18 cellular contexts compared by ENCODE assay signal in the genomic region with DNA sequence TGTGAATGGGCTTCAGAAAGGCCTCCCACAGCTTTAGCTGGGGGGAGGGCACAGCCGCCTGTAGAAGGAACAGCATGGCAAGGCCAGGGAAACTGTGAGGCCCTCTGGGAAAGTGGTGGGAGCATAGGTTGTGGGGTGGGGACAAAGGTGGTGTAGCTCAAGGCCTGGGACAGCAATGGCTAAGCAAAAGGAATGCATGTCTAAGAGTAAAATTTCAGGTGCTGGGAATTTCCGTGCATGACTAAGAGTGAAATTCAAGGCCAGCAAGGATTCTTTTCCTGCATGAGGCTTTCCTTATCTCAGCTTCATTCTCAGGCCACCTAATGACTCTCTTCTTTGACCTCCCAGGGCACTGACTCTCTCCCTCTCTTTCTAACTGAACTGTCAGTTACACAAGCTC.
DNase-seq lines count a peak whose midpoint lies in the region; ATAC-seq, FAIRE-seq and TF ChIP-seq lines count a peak whose summit lies in the region.
"Had no signal": no experiment of that assay in that cellular context is flagged by ENCODE, and none has a peak within 500 bp of the region (broad histone marks: within the 10 kb centered on the region; RNA-seq: fewer than 3 reads in every experiment).

No MANE protein-coding gene starts in this region.

- no peak overlapping the region for H3K4me3 ChIP-seq in mammary epithelial cell (replicated peaks in 1 of 3; ENCODE audit: insufficient read depth in 1 of 3, low read depth in 2 of 3, low read length in 3 of 3)
- no peak overlapping the region for H3K4me3 ChIP-seq in keratinocyte (ENCODE audit: control insufficient read depth in 2 of 3, extremely low read depth in 1 of 3, insufficient read depth in 2 of 3, low read depth in 1 of 3, low read length in 3 of 3)
- H3K4me3 ChIP-seq in smooth muscle cell: no peak overlapping the region

- FAIRE-seq in HTR-8/SVneo (lab: Jason Lieb, UNC) (no peak), keratinocyte (lab: Jason Lieb, UNC) (peak; percentile 17)
- FAIRE-seq: endometrium had no signal

- no peak for ATAC-seq in GM21737 (IDR thresholded peaks at IDR 0.05; ENCODE audit: unreplicated experiment)
- ATAC-seq: activated naive CD4-positive, alpha-beta T cell treated with anti-CD3 and anti-CD28 coated beads, Interleukin-2, amount 50 U/mL, for 72 hours; CD8-positive, alpha-beta T cell had no signal

- dilution Hi-C loops in mammary epithelial cell (cut with HindIII; ENCODE audit: low sequenced_read_pairs): no loop called here
- dilution Hi-C loops in keratinocyte (cut with MboI; ENCODE audit: extremely low pct_ligation_motif_present, low sequenced_read_pairs): no loop called here

- no peak overlapping the region for H2AFZ ChIP-seq in mammary epithelial cell (ENCODE audit: low read depth, low read length)
- no peak overlapping the region for H2AFZ ChIP-seq in keratinocyte (ENCODE audit: control insufficient read depth, low read length)
- H2AFZ ChIP-seq in smooth muscle cell (ENCODE audit: low read depth): no peak overlapping the region

- H3K4me1 ChIP-seq in mammary epithelial cell (ENCODE audit: insufficient read depth, low read length) (peaks cover 14% of the 10 kb centered on the region), keratinocyte (ENCODE audit: control insufficient read depth, extremely low read depth, insufficient read depth, low read length) (peaks cover 33% of the 10 kb centered on the region), smooth muscle cell (ENCODE audit: low read depth) (no peaks in the 10 kb centered on the region)

- CTCF ChIA-PET in mammary epithelial cell (lab: Charles Lee; ENCODE audit: low non-redundant PET): interaction anchor here (0.5 to 0.7 kb wide), 2 partner anchors 157 to 371 kb away, joined by 3 to 16 read pairs; no protein-coding TSS in a partner anchor

- H3K36me3 ChIP-seq in mammary epithelial cell (ENCODE audit: insufficient read depth, low read length) (no peaks in the 10 kb centered on the region), keratinocyte (ENCODE audit: control insufficient read depth in 2 of 2, extremely low read depth in 1 of 2, insufficient read depth in 2 of 2, low read length in 2 of 2) (no peaks in the 10 kb centered on the region), smooth muscle cell (ENCODE audit: low read depth) (no peaks in the 10 kb centered on the region)

- H3K4me2 ChIP-seq in mammary epithelial cell (ENCODE audit: insufficient read depth, low read depth, low read length) (no peak overlapping the region), keratinocyte (ENCODE audit: control insufficient read depth, extremely low read depth, insufficient read depth, low read depth, low read length) (no peak overlapping the region), smooth muscle cell (no peak overlapping the region)

- TF ChIP-seq CTCF in mammary epithelial cell (conservative IDR thresholded peaks at IDR 0.05 in 1 of 2, IDR thresholded peaks at IDR 0.05 in 1 of 2; ENCODE audit: extremely low read depth in 1 of 2, insufficient read depth in 1 of 2, low read depth in 1 of 2, low read length in 2 of 2) (no peak), keratinocyte (optimal IDR thresholded peaks at IDR 0.05 in 1 of 3, IDR thresholded peaks at IDR 0.05 in 1 of 3, conservative IDR thresholded peaks at IDR 0.05 in 1 of 3; ENCODE audit: extremely low read depth in 1 of 3, insufficient read depth in 2 of 3, low read length in 3 of 3) (no peak), smooth muscle cell (IDR thresholded peaks at IDR 0.05; ENCODE audit: borderline replicate concordance, insufficient read depth, poor library complexity, severe bottlenecking) (no peak)

- no TSS peak for BruUV-seq in mammary epithelial cell (replicated peaks; lab: Mats Ljungman, UMichigan)

- H3K9me1 ChIP-seq in keratinocyte (ENCODE audit: control insufficient read depth, extremely low read depth, insufficient read depth, low read length): peaks cover 2% of the 10 kb centered on the region

- WGBS in mammary epithelial cell (ENCODE audit: low coverage, missing lambda C conversion rate): 100% methylated on average over 2 of the region's 2 CpGs
- 56% methylated on average over 2 of the region's 2 CpGs for WGBS in smooth muscle cell (ENCODE audit: low lambda C conversion rate)

- in situ Hi-C loops in mammary epithelial cell (cut with MboI; ENCODE audit: low sequenced_read_pairs in 2 of 2): no loop called here

- H3K9ac ChIP-seq in mammary epithelial cell (ENCODE audit: insufficient read depth, low read length) (no peak overlapping the region), keratinocyte (ENCODE audit: control insufficient read depth, extremely low read depth, insufficient read depth, low read length) (no peak overlapping the region), smooth muscle cell (ENCODE audit: low read depth) (no peak overlapping the region)

- no peaks in the 10 kb centered on the region for H3F3A ChIP-seq in smooth muscle cell (ENCODE audit: low read depth)

- no peaks in the 10 kb centered on the region for H3K9me3 ChIP-seq in mammary epithelial cell (replicated peaks; ENCODE audit: insufficient read depth, low read length)
- H3K9me3 ChIP-seq in keratinocyte (ENCODE audit: control insufficient read depth, low read depth, low read length): no peaks in the 10 kb centered on the region
- H3K9me3 ChIP-seq in smooth muscle cell (replicated peaks; ENCODE audit: low read depth): no peaks in the 10 kb centered on the region

- DNase-seq in A172 (ENCODE audit: low spot score) (peak; percentile 68), HTR-8/SVneo (ENCODE audit: insufficient read length, low spot score) (peak; percentile 53), mammary epithelial cell (peak; percentile 87), keratinocyte (ENCODE audit: low read depth, low spot score) (no peak), smooth muscle cell (lab: John Stamatoyannopoulos, UW; ENCODE audit: unreplicated experiment) (no peak), NCI-H1694 treated with DMSO at 0.1 percent for 48 hours (lab: John Stamatoyannopoulos, UW) (no peak)
- no peak for DNase-seq in activated CD4-positive, alpha-beta T cell treated with anti-CD3 and anti-CD28 coated beads for 1 hour
- DNase-seq: activated T-cell treated with anti-CD3 and anti-CD28 coated beads for 4 hours; CD8-positive, alpha-beta T cell; Kasumi-1; NCI-H187 treated with DMSO at 0.1 percent for 48 hours; NCI-H82; SHP77 treated with DMSO at 0.1 percent for 48 hours; substantia nigra; T-helper 2 cell had no signal

- H3K27me3 ChIP-seq in mammary epithelial cell (ENCODE audit: insufficient read depth, low read length): no peaks in the 10 kb centered on the region
- peaks cover 13% of the 10 kb centered on the region for H3K27me3 ChIP-seq in keratinocyte (ENCODE audit: control insufficient read depth, extremely low read depth, insufficient read depth, low read length)
- H3K27me3 ChIP-seq in smooth muscle cell (ENCODE audit: low read depth): peaks cover 11% of the 10 kb centered on the region

- H3K79me2 ChIP-seq in mammary epithelial cell (ENCODE audit: insufficient read depth, low read length) (no peaks in the 10 kb centered on the region), keratinocyte (ENCODE audit: control insufficient read depth, insufficient read depth, low read length) (no peaks in the 10 kb centered on the region), smooth muscle cell (ENCODE audit: low read depth) (no peaks in the 10 kb centered on the region)

- no peak overlapping the region for H3K27ac ChIP-seq in mammary epithelial cell (ENCODE audit: insufficient read depth, low read depth, low read length)
- H3K27ac ChIP-seq in keratinocyte (ENCODE audit: control insufficient read depth, insufficient read depth, low read length): no peak overlapping the region
- no peak overlapping the region for H3K27ac ChIP-seq in smooth muscle cell (ENCODE audit: low read depth)

- no peaks in the 10 kb centered on the region for H4K20me1 ChIP-seq in mammary epithelial cell (ENCODE audit: insufficient read depth, low read length)
- H4K20me1 ChIP-seq in keratinocyte (ENCODE audit: control insufficient read depth, extremely low read depth, insufficient read depth, low read length): no peaks in the 10 kb centered on the region
- H4K20me1 ChIP-seq in smooth muscle cell (ENCODE audit: low read depth): no peaks in the 10 kb centered on the region

- intact Hi-C loops in mammary epithelial cell (cut with micrococcal nuclease): no loop called here

Comparison
In these comparisons a context has a peak if more than half of its experiments do, and no peak if none do; other contexts are left out.
1. DNase-seq: peak in A172 (single experiment), HTR-8/SVneo (single experiment) and mammary epithelial cell (single experiment); none in keratinocyte (single experiment), smooth muscle cell (single experiment), activated CD4-positive, alpha-beta T cell treated with anti-CD3 and anti-CD28 coated beads for 1 hour (single experiment) and NCI-H1694 treated with DMSO at 0.1 percent for 48 hours (single experiment).